In genomic region chr2:158995677-158996049, GRCh38 we compare ENCODE assay signal across 25 cellular contexts. TPM values are rescaled to one million over a fixed set of nuclear protein-coding genes. Genes with fewer than 3 reads are reported as not detected.
DNase-seq lines count a peak whose midpoint lies in the region; ATAC-seq and TF ChIP-seq lines count a peak whose summit lies in the region.
"Had no signal": no experiment of that assay in that cellular context is flagged by ENCODE, and none has a peak within 500 bp of the region (broad histone marks: within the 10 kb centered on the region; RNA-seq: fewer than 3 reads in every experiment).

No MANE protein-coding gene starts in this region.

- peaks cover 87% of the 10 kb centered on the region for H3K4me1 ChIP-seq in PC-3 (ENCODE audit: insufficient read depth, low read length)
- peaks cover 87% of the 10 kb centered on the region for H3K4me1 ChIP-seq in left ventricle myocardium inferior
- H3K4me1 ChIP-seq in effector memory CD4-positive, alpha-beta T cell (ENCODE audit: control insufficient read depth, insufficient read depth, low read length, poor library complexity, severe bottlenecking) = no peaks in the 10 kb centered on the region

- H2AFZ ChIP-seq in PC-3 (ENCODE audit: low read length) = no peak overlapping the region

- H3K9me3 Mint-ChIP-seq in osteocyte (ENCODE audit: unreplicated experiment) = no peaks in the 10 kb centered on the region
- H3K9me3 Mint-ChIP-seq: activated T-cell treated with anti-CD3 and anti-CD28 coated beads, Interleukin-2, amount 50 U/mL, for 72 hours; stimulated activated naive B cell treated with anti-CD40 and anti-IgM and Interleukin-4, amounts not matched to agents 10 μg/mL and 1 μg/mL and 100 μg/mL, for 72 hours had no signal

- no peak overlapping the region for H3K9ac ChIP-seq in PC-3 (ENCODE audit: low read length)

- H3K27ac Mint-ChIP-seq in osteocyte (ENCODE audit: unreplicated experiment) = peak overlapping the region; percentile 1
- H3K27ac Mint-ChIP-seq: activated CD4-positive, alpha-beta T cell treated with anti-CD3 and anti-CD28 coated beads for 36 hours; activated T-cell treated with anti-CD3 and anti-CD28 coated beads, Interleukin-2, amount 50 U/mL, for 72 hours; progenitor cell of endocrine pancreas; stimulated activated naive B cell treated with anti-CD40 and anti-IgM and Interleukin-4, amounts not matched to agents 10 μg/mL and 1 μg/mL and 100 μg/mL, for 72 hours had no signal

- no peaks in the 10 kb centered on the region for H3F3A ChIP-seq in PC-3 (ENCODE audit: low read length, unreplicated experiment)

- intact Hi-C loops in PC-3 (cut with micrococcal nuclease) (loop anchor here (2.0 kb wide), 1 partner anchor 25 kb away; no protein-coding TSS in a partner anchor), left ventricle myocardium inferior (cut with micrococcal nuclease) (loop anchor here (10.0 kb wide), 1 partner anchor 99 kb away; no protein-coding TSS in a partner anchor), head of caudate nucleus (cut with DNase I) (no loop called here)

- no peaks in the 10 kb centered on the region for H4K20me1 ChIP-seq in PC-3 (ENCODE audit: low read length)

- H3K36me3 ChIP-seq in PC-3 (ENCODE audit: low read depth, low read length) (no peaks in the 10 kb centered on the region), left ventricle myocardium inferior (no peaks in the 10 kb centered on the region)
- H3K36me3 ChIP-seq in effector memory CD4-positive, alpha-beta T cell (ENCODE audit: control insufficient read depth, insufficient read depth, low read length) = no peaks in the 10 kb centered on the region
- H3K36me3 ChIP-seq: thoracic aorta had no signal

- TF ChIP-seq CTCF in PC-3 (conservative IDR thresholded peaks at IDR 0.05; ENCODE audit: low read depth, low read length) = no peak
- no peak for TF ChIP-seq CTCF in left ventricle myocardium inferior (IDR thresholded peaks at IDR 0.05; ENCODE audit: borderline replicate concordance)
- TF ChIP-seq CTCF in osteocyte (IDR thresholded peaks at IDR 0.05) = no peak

- H3K79me2 ChIP-seq in PC-3 (ENCODE audit: low read length) = peaks cover 100% of the 10 kb centered on the region

- H3K4me1 Mint-ChIP-seq in osteocyte (ENCODE audit: unreplicated experiment) = peaks cover 35% of the 10 kb centered on the region

- no peaks in the 10 kb centered on the region for H3K36me3 Mint-ChIP-seq in osteocyte (ENCODE audit: unreplicated experiment)
- H3K36me3 Mint-ChIP-seq: CD8-positive, alpha-beta memory T cell; stimulated activated naive B cell treated with anti-CD40 and anti-IgM and Interleukin-4, amounts not matched to agents 10 μg/mL and 1 μg/mL and 100 μg/mL, for 72 hours had no signal

- BruUV-seq in PC-3 (replicated peaks; lab: Mats Ljungman, UMichigan) = no TSS peak

- ATAC-seq in PC-3 = no peak
- ATAC-seq: activated CD4-positive, alpha-beta T cell treated with anti-CD3 and anti-CD28 coated beads for 36 hours; activated T-cell treated with anti-CD3 and anti-CD28 coated beads, Interleukin-2, amount 50 U/mL, for 72 hours; esophagus mucosa; HCT116; stimulated activated naive B cell treated with anti-CD40 and anti-IgM and Interleukin-4, amounts not matched to agents 10 μg/mL and 1 μg/mL and 100 μg/mL, for 72 hours had no signal

- POLR2A ChIA-PET in PC-3 (lab: Charles Lee; ENCODE audit: unreplicated experiment) = no interaction called here

- no peaks in the 10 kb centered on the region for H3K9me2 ChIP-seq in PC-3 (replicated peaks; ENCODE audit: low read length)

- H3K9me3 ChIP-seq in PC-3 (ENCODE audit: low read length) (no peaks in the 10 kb centered on the region), left ventricle myocardium inferior (replicated peaks) (no peaks in the 10 kb centered on the region)
- no peaks in the 10 kb centered on the region for H3K9me3 ChIP-seq in effector memory CD4-positive, alpha-beta T cell (ENCODE audit: control insufficient read depth, low read length)
- H3K9me3 ChIP-seq: thoracic aorta had no signal

- peak; percentile 60 for DNase-seq in DMS53 (lab: John Stamatoyannopoulos, UW)
- no peak for DNase-seq in DMS53 treated with DMSO at 0.1 percent for 48 hours (lab: John Stamatoyannopoulos, UW; ENCODE audit: unreplicated experiment)
- DNase-seq in PC-3 = no peak
- no peak for DNase-seq in left ventricle myocardium inferior
- no peak for DNase-seq in osteocyte (ENCODE audit: extremely low spot score, unreplicated experiment)
- DNase-seq in effector memory CD4-positive, alpha-beta T cell = no peak
- no peak for DNase-seq in stimulated activated CD4-positive, alpha-beta T cell treated with anti-CD3 and anti-CD28 coated beads, Interleukin-4, amount 100 ng/mL, for 1 hour
- no peak for DNase-seq in head of caudate nucleus
- DNase-seq: activated CD4-positive, alpha-beta T cell treated with anti-CD3 and anti-CD28 coated beads for 36 hours; activated naive CD4-positive, alpha-beta T cell treated with anti-CD3 and anti-CD28 coated beads, Interleukin-2, amount 50 U/mL, for 16 hours; activated T-cell treated with anti-CD3 and anti-CD28 coated beads, Interleukin-2, amount 50 U/mL, for 72 hours; CD8-positive, alpha-beta memory T cell; foreskin melanocyte; kidney glomerular epithelial cell; NCI-H1092; NCI-H1930; NCI-H2227 treated with DMSO at 0.1 percent for 48 hours; NCI-H774; stimulated activated CD4-positive, alpha-beta T cell treated with anti-CD3 and anti-CD28 coated beads, Interleukin-1b, Interleukin-23, amount 100 ng/mL, for 48 hours; stimulated activated naive B cell treated with anti-CD40 and anti-IgM and Interleukin-4, amounts not matched to agents 10 μg/mL and 1 μg/mL and 100 μg/mL, for 72 hours had no signal

- H3K4me3 ChIP-seq in PC-3 (ENCODE audit: low read length) (no peak overlapping the region), left ventricle myocardium inferior (peak overlapping the region; percentile 3)
- H3K4me3 ChIP-seq in effector memory CD4-positive, alpha-beta T cell (ENCODE audit: insufficient read depth, low read depth, low read length, poor library complexity, severe bottlenecking) = no peak overlapping the region
- H3K4me3 ChIP-seq: thoracic aorta had no signal

- no peak overlapping the region for H3K27ac ChIP-seq in PC-3 (ENCODE audit: low read length)
- peak overlapping the region; percentile 69 for H3K27ac ChIP-seq in left ventricle myocardium inferior (replicated peaks)
- H3K27ac ChIP-seq in effector memory CD4-positive, alpha-beta T cell (ENCODE audit: insufficient read depth, low read length, poor library complexity, severe bottlenecking) = no peak overlapping the region
- H3K27ac ChIP-seq: 22Rv1 had no signal

- no peaks in the 10 kb centered on the region for H3K27me3 Mint-ChIP-seq in osteocyte (ENCODE audit: unreplicated experiment)
- H3K27me3 Mint-ChIP-seq: progenitor cell of endocrine pancreas had no signal

- peak overlapping the region; percentile 75 for H3K4me2 ChIP-seq in PC-3 (ENCODE audit: low read length)

- H3K4me3 Mint-ChIP-seq in osteocyte (ENCODE audit: unreplicated experiment) = no peak overlapping the region
- H3K4me3 Mint-ChIP-seq: activated CD4-positive, alpha-beta T cell treated with anti-CD3 and anti-CD28 coated beads for 36 hours; activated T-cell treated with anti-CD3 and anti-CD28 coated beads, Interleukin-2, amount 50 U/mL, for 72 hours; CD8-positive, alpha-beta memory T cell; stimulated activated naive B cell treated with anti-CD40 and anti-IgM and Interleukin-4, amounts not matched to agents 10 μg/mL and 1 μg/mL and 100 μg/mL, for 72 hours had no signal

- H3K27me3 ChIP-seq in PC-3 (ENCODE audit: low read length) = no peaks in the 10 kb centered on the region
- no peaks in the 10 kb centered on the region for H3K27me3 ChIP-seq in left ventricle myocardium inferior (ENCODE audit: low read depth)
- H3K27me3 ChIP-seq in effector memory CD4-positive, alpha-beta T cell (replicated peaks; ENCODE audit: control insufficient read depth, insufficient read depth, low read length, poor library complexity, severe bottlenecking) = no peaks in the 10 kb centered on the region

- CTCF ChIA-PET in PC-3 (lab: Charles Lee) = no interaction called here

RNA-seq across cellular contexts. Expression of gene TANC1, which starts 27.2 kb away (rescaled TPM):
- 17.6 and 18.7 TPM in 2 replicates for total RNA-seq in PC-3 (2014; rRNA removed)
- 59.7 TPM for total RNA-seq in left ventricle myocardium inferior
- total RNA-seq in osteocyte = 36.9 and 37.0 TPM in 2 replicates
